ENCODE assay signal across 23 cellular contexts in genomic region chr1:76136894-76137293, GRCh38.
DNase-seq lines count a peak whose midpoint lies in the region; ATAC-seq and TF ChIP-seq lines count a peak whose summit lies in the region.
"Had no signal": no experiment of that assay in that cellular context is flagged by ENCODE, and none has a peak within 500 bp of the region (broad histone marks: within the 10 kb centered on the region; RNA-seq: fewer than 3 reads in every experiment).

No MANE protein-coding gene starts in this region.

- intact Hi-C loops in left cardiac atrium (cut with DNase I): no loop called here
- intact Hi-C loops in upper lobe of right lung (cut with DNase I): no loop called here

- H3K9me3 ChIP-seq in right atrium auricular region (no peaks in the 10 kb centered on the region), upper lobe of right lung (no peaks in the 10 kb centered on the region)
- H3K9me3 ChIP-seq: adrenal gland, BLaER1, breast epithelium, uterus had no signal

- peaks cover 0 to 18% of the 10 kb centered on the region in 2 donors for H3K4me1 ChIP-seq in right atrium auricular region
- peaks cover 5% of the 10 kb centered on the region for H3K4me1 ChIP-seq in upper lobe of right lung
- H3K4me1 ChIP-seq: adrenal gland, BLaER1, breast epithelium, uterus had no signal

- no peak for TF ChIP-seq CTCF in right atrium auricular region (IDR thresholded peaks at IDR 0.05)
- no peak for TF ChIP-seq CTCF in upper lobe of right lung (IDR thresholded peaks at IDR 0.05)
- TF ChIP-seq CTCF in coronary artery (IDR thresholded peaks at IDR 0.05): no peak

- ATAC-seq in left cardiac atrium: no peak
- peak; percentile 72 for ATAC-seq in GM21786 (IDR thresholded peaks at IDR 0.05; ENCODE audit: unreplicated experiment)
- no peak for ATAC-seq in upper lobe of right lung
- no peak for ATAC-seq in GM18870 (IDR thresholded peaks at IDR 0.05; ENCODE audit: unreplicated experiment)
- ATAC-seq: T-cell had no signal

- H3K27me3 ChIP-seq in right atrium auricular region (no peaks in the 10 kb centered on the region), upper lobe of right lung (no peaks in the 10 kb centered on the region)
- H3K27me3 ChIP-seq: adrenal gland, BLaER1, breast epithelium, uterus had no signal

- H3K36me3 ChIP-seq in right atrium auricular region: no peaks in the 10 kb centered on the region
- H3K36me3 ChIP-seq in upper lobe of right lung: no peaks in the 10 kb centered on the region
- H3K36me3 ChIP-seq: adrenal gland, BLaER1, breast epithelium, uterus had no signal

- H3K27ac ChIP-seq in right atrium auricular region: peak overlapping the region; percentile 61 to 73
- peak overlapping the region; percentile 69 for H3K27ac ChIP-seq in upper lobe of right lung
- peak overlapping the region in 1 of 2 donors; percentile 59 for H3K27ac ChIP-seq in coronary artery
- H3K27ac ChIP-seq: BLaER1, skin epidermis had no signal

- DNase-seq in right atrium auricular region (ENCODE audit: low spot score): no peak
- DNase-seq in left cardiac atrium: no peak
- peak; percentile 36 for DNase-seq in MV-4-11 (lab: John Stamatoyannopoulos, UW)
- no peak for DNase-seq in upper lobe of right lung
- no peak for DNase-seq in coronary artery (ENCODE audit: low spot score)
- DNase-seq in ureter (ENCODE audit: low spot score): no peak
- DNase-seq: activated CD4-positive, alpha-beta T cell treated with anti-CD3 and anti-CD28 coated beads, Interleukin-2, amount 50 U/mL, for 1 hour; activated effector memory CD4-positive, alpha-beta T cell treated with anti-CD3 and anti-CD28 coated beads, Interleukin-2, amount 50 U/mL, for 16 hours; foreskin fibroblast; H9; KG1; NCI-H1048; NCI-H69; SHP77 treated with DMSO at 0.1 percent for 48 hours; stimulated activated CD4-positive, alpha-beta T cell treated with anti-CD3 and anti-CD28 coated beads, Interleukin-2, amount 100 ng/mL, for 48 hours; T-cell; uterus had no signal

- H3K4me3 ChIP-seq in right atrium auricular region (no peak overlapping the region), upper lobe of right lung (no peak overlapping the region), coronary artery (no peak overlapping the region)
- H3K4me3 ChIP-seq: adrenal gland, BLaER1, breast epithelium, skin epidermis, uterus had no signal
